Comparison of ENCODE assay signal across 15 cellular contexts in the genomic region with DNA sequence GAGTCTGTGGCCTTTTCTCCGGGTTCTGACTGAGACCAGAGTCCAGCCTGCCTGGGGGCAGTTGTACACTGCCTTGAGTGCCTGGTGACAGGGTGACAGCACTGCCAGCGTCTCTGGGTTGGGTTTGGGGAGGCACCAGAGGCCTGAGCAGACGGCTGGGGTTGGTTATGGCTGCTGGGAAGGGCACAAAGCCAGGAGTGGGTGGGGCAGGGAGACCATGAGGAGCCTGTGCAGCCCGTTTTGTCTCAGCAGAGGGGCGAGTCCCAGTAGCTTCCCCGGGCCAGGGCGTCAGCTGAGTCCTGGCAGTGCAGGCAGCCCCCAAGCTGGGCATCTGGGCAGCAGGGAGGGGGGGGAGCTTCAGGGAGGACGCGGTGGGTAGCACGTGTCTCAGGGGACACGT.
"Had no signal": no experiment of that assay in that cellular context is flagged by ENCODE, and none has a peak within 500 bp of the region (broad histone marks: within the 10 kb centered on the region; RNA-seq: fewer than 3 reads in every experiment).

No MANE protein-coding gene starts in this region.

- H3K4me1 ChIP-seq: breast epithelium, parathyroid adenoma, uterus had no signal

- H3K9me3 ChIP-seq: breast epithelium, tibial artery, uterus had no signal

- FAIRE-seq: endometrium, small intestine had no signal

- H3K27me3 ChIP-seq: breast epithelium, uterus had no signal

- H3K27ac ChIP-seq: breast epithelium, heart left ventricle, left ventricle myocardium inferior, parathyroid adenoma, tibial artery, uterus had no signal

- DNase-seq: activated CD4-positive, alpha-beta T cell treated with anti-CD3 and anti-CD28 coated beads for 4 hours; activated CD8-positive, alpha-beta memory T cell treated with anti-CD3 and anti-CD28 coated beads, Interleukin-2, amount 50 U/mL, for 48 hours; activated CD8-positive, alpha-beta T cell treated with anti-CD3 and anti-CD28 coated beads, Interleukin-2, amount 10 ng/mL, durations not matched to agents 7 days and 5 days; activated naive CD4-positive, alpha-beta T cell; foreskin melanocyte; heart left ventricle; islet precursor cell; left ventricle myocardium inferior; mesendoderm; small intestine; tibial artery; uterus had no signal

- H3K36me3 ChIP-seq: breast epithelium, heart left ventricle, left ventricle myocardium inferior, tibial artery, uterus had no signal

- ATAC-seq: activated CD8-positive, alpha-beta T cell treated with anti-CD3 and anti-CD28 coated beads, Interleukin-2, amount 10 ng/mL, durations not matched to agents 7 days and 5 days; heart left ventricle had no signal

- H3K4me3 ChIP-seq: breast epithelium, heart left ventricle, left ventricle myocardium inferior, tibial artery, uterus had no signal
